ENCODE assay signal across 14 cellular contexts in the genomic region with DNA sequence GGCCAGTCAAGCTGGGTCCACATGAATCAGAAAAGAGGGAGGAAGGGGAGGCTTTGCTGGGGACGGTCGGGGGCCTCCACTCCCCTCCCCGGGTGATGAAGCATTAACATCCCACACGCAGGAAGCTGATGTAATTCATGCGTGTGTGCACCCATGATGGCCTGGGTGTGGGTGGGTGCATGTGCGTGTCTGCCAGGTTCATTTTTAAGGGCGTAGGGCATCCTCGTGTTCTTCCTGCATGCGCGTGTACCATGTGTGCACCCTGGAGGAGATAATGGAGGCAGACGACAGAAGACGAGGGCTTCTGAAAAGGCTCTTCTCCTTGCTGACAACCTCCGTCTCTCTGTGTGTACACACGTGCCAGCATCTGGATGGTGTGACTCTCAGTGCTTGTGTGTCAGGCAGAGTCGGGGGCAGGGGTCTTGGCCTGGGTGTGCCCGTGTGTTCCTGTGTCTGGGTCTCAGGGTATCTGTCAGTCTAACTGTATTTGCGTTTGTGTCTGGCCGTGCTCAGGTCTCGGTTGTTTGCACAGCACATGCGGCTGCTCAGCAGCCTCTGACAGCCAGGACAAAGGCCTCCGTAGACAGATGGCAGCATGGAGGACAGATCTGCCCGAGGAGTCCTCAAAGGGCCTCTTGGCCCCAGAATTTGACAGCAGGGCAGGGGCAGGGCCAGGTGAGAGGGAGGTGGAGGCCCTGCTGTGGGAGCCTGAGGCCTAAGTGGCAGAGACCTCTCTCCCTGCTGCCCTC. TPM values are rescaled to one million over a fixed set of nuclear protein-coding genes. Genes with fewer than 3 reads are reported as not detected.
DNase-seq lines count a peak whose midpoint lies in the region; ATAC-seq and TF ChIP-seq lines count a peak whose summit lies in the region.
"Had no signal": no experiment of that assay in that cellular context is flagged by ENCODE, and none has a peak within 500 bp of the region (broad histone marks: within the 10 kb centered on the region; RNA-seq: fewer than 3 reads in every experiment).

No MANE protein-coding gene starts in this region.

- peaks cover 33 to 66% of the 10 kb centered on the region in 2 donors for H3K4me1 ChIP-seq in adrenal gland (replicated peaks in 1 of 2)
- peaks cover 18% of the 10 kb centered on the region for H3K4me1 ChIP-seq in mesenchymal stem cell (ENCODE audit: control insufficient read depth, insufficient read depth, low read depth, low read length)
- H3K4me1 ChIP-seq in effector memory CD4-positive, alpha-beta T cell (ENCODE audit: control insufficient read depth, insufficient read depth, low read length, poor library complexity, severe bottlenecking), result peaks cover 17% of the 10 kb centered on the region

- DNase-seq in COR-L47 (lab: John Stamatoyannopoulos, UW), result peak; percentile 22
- peak in 3 of 7 donors; percentile 31 to 61 (median 44) for DNase-seq in adrenal gland
- DNase-seq in mesenchymal stem cell, result no peak
- no peak for DNase-seq in effector memory CD4-positive, alpha-beta T cell
- DNase-seq in NK-92 (lab: John Stamatoyannopoulos, UW; ENCODE audit: unreplicated experiment), result no peak
- DNase-seq: kidney glomerular epithelial cell, NCI-H2227 treated with DMSO at 0.1 percent for 48 hours, T-helper 9 cell had no signal

- intact Hi-C loops in adrenal gland (cut with DNase I), result no loop called here

- H3K4me3 ChIP-seq in adrenal gland, result no peak overlapping the region
- no peak overlapping the region for H3K4me3 ChIP-seq in mesenchymal stem cell (ENCODE audit: insufficient read depth in 1 of 2, low read depth in 1 of 2, low read length in 2 of 2)
- no peak overlapping the region for H3K4me3 ChIP-seq in effector memory CD4-positive, alpha-beta T cell (ENCODE audit: insufficient read depth, low read depth, low read length, poor library complexity, severe bottlenecking)
- H3K4me3 ChIP-seq: neural progenitor cell, thoracic aorta had no signal

- peak overlapping the region; percentile 17 for H3K27ac ChIP-seq in C4-2B
- H3K27ac ChIP-seq in adrenal gland, result peak overlapping the region in 3 of 5 donors; percentile 73 to 90 (median 87)
- no peak overlapping the region for H3K27ac ChIP-seq in mesenchymal stem cell (ENCODE audit: low read length, poor library complexity, severe bottlenecking)
- no peak overlapping the region for H3K27ac ChIP-seq in effector memory CD4-positive, alpha-beta T cell (ENCODE audit: insufficient read depth, low read length, poor library complexity, severe bottlenecking)
- H3K27ac ChIP-seq: neural progenitor cell, thoracic aorta had no signal

- no peak overlapping the region for H3K14ac ChIP-seq in mesenchymal stem cell (ENCODE audit: low read length in 2 of 2)

- H2BK12ac ChIP-seq in mesenchymal stem cell (ENCODE audit: low read length in 2 of 2), result no peak overlapping the region

- TF ChIP-seq POLR2A in adrenal gland (IDR thresholded peaks at IDR 0.05), result no peak

- no peaks in the 10 kb centered on the region for H3K79me1 ChIP-seq in mesenchymal stem cell (replicated peaks; ENCODE audit: low read length, poor library complexity, severe bottlenecking)

- no peak overlapping the region for H2BK15ac ChIP-seq in mesenchymal stem cell (ENCODE audit: low read depth, poor library complexity, severe bottlenecking)

- no peaks in the 10 kb centered on the region for H3K27me3 ChIP-seq in adrenal gland
- peaks cover 72 to 92% of the 10 kb centered on the region in 2 experiments for H3K27me3 ChIP-seq in mesenchymal stem cell (ENCODE audit: control insufficient read depth in 1 of 2, insufficient read depth in 1 of 2, low read length in 2 of 2)
- peaks cover 18% of the 10 kb centered on the region for H3K27me3 ChIP-seq in effector memory CD4-positive, alpha-beta T cell (replicated peaks; ENCODE audit: control insufficient read depth, insufficient read depth, low read length, poor library complexity, severe bottlenecking)

- no peaks in the 10 kb centered on the region for H3K36me3 ChIP-seq in adrenal gland (replicated peaks in 1 of 2)
- H3K36me3 ChIP-seq in mesenchymal stem cell (ENCODE audit: control insufficient read depth in 1 of 2, insufficient read depth in 2 of 2, low read depth in 1 of 2, low read length in 2 of 2), result no peaks in the 10 kb centered on the region
- H3K36me3 ChIP-seq in effector memory CD4-positive, alpha-beta T cell (ENCODE audit: control insufficient read depth, insufficient read depth, low read length), result no peaks in the 10 kb centered on the region
- H3K36me3 ChIP-seq: neural progenitor cell, thoracic aorta had no signal

- no peak overlapping the region for H3K18ac ChIP-seq in mesenchymal stem cell (ENCODE audit: low read depth in 1 of 2, low read length in 2 of 2)

- 52 to 58% (median 54%) methylated on average over 13 to 22 of the region's 22 CpGs for WGBS in adrenal gland, 4 donors
- WGBS in mesenchymal stem cell, result 75% methylated on average over 22 of the region's 22 CpGs

- TF ChIP-seq CTCF in C4-2B (conservative IDR thresholded peaks at IDR 0.05), result no peak
- no peak for TF ChIP-seq CTCF in adrenal gland (IDR thresholded peaks at IDR 0.05)

- no peak overlapping the region for H3K23ac ChIP-seq in mesenchymal stem cell (ENCODE audit: low read length in 2 of 2)

- no peak overlapping the region for H4K91ac ChIP-seq in mesenchymal stem cell (ENCODE audit: low read length)

- no peak overlapping the region for H3K4ac ChIP-seq in mesenchymal stem cell (ENCODE audit: low read depth in 1 of 2, low read length in 2 of 2)

- H2AFZ ChIP-seq in mesenchymal stem cell (ENCODE audit: low read depth, low read length), result no peak overlapping the region
- H2AFZ ChIP-seq: neural progenitor cell had no signal

- ATAC-seq in HG02981 (IDR thresholded peaks at IDR 0.05; ENCODE audit: unreplicated experiment), result no peak
- ATAC-seq: CD8-positive, alpha-beta T cell had no signal

- no peak overlapping the region for H2BK120ac ChIP-seq in mesenchymal stem cell (ENCODE audit: low read depth, low read length)

- H3K9ac ChIP-seq in mesenchymal stem cell (ENCODE audit: low read length), result peak overlapping the region; percentile 12
- H3K9ac ChIP-seq: neural progenitor cell had no signal

- H4K8ac ChIP-seq in mesenchymal stem cell (ENCODE audit: low read length), result no peak overlapping the region

- no peak overlapping the region for H2BK5ac ChIP-seq in mesenchymal stem cell (ENCODE audit: low read depth, low read length, poor library complexity, severe bottlenecking)

- no peak overlapping the region for H2AK5ac ChIP-seq in mesenchymal stem cell (ENCODE audit: low read length, severe bottlenecking)

- no peak overlapping the region for H3K4me2 ChIP-seq in mesenchymal stem cell (ENCODE audit: low read length, poor library complexity, severe bottlenecking)
- H3K4me2 ChIP-seq: neural progenitor cell had no signal

- H3K9me3 ChIP-seq in adrenal gland (replicated peaks in 1 of 3), result no peaks in the 10 kb centered on the region
- no peaks in the 10 kb centered on the region for H3K9me3 ChIP-seq in mesenchymal stem cell (ENCODE audit: control insufficient read depth, low read length)
- no peaks in the 10 kb centered on the region for H3K9me3 ChIP-seq in effector memory CD4-positive, alpha-beta T cell (ENCODE audit: control insufficient read depth, low read length)
- H3K9me3 ChIP-seq: thoracic aorta had no signal

RNA-seq across cellular contexts. Expression of gene RAP1GAP, which starts 2.4 kb away (rescaled TPM):
- total RNA-seq in adrenal gland, result 100 to 1,000 TPM in 3 of 8 donors, 10 to 100 TPM in 5; 52.4 to 409 (median 90.0) TPM
- 100 to 1,000 TPM in 2 of 3 donors, 10 to 100 TPM in 1; 62.4 to 250 (median 105) TPM for polyA plus RNA-seq in adrenal gland
- polyA plus RNA-seq in mesenchymal stem cell (2013, experiment 1 of 2), result 0.50 TPM
- polyA plus RNA-seq in mesenchymal stem cell (2013, experiment 2 of 2), result 0.62 TPM
- total RNA-seq: glomerular endothelial cell had no signal

Comparison
In these comparisons a context has a peak if more than half of its experiments do, and no peak if none do; other contexts are left out.
1. H3K27ac ChIP-seq: peak in C4-2B (single experiment) and adrenal gland (3 of 5); none in mesenchymal stem cell (single experiment) and effector memory CD4-positive, alpha-beta T cell (single experiment).